In the genomic region with DNA sequence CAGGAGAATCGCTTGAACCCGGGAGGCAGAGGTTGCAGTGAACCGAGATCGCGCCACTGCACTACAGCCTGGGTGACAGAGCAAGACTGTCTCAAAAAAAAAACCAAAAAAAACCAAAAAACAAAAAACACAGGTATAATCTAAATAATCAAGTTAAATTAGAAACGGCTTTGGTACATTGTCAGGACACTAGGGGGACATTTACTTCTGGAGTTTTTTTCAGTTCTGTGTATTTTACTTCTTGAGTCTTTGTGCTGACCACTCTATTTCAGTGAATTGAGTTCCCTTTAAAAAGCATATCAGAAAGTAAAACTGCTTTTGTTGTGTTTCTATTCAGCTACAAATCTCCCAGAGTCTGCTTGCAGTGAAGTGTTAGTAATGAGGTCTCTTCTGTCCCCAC, we compare ENCODE assay signal across 1 cellular context.
TF ChIP-seq lines count a peak whose summit lies in the region.

No MANE protein-coding gene starts in this region.

TF ChIP-seq in WTC11, 78 proteins besides CTCF, POLR2A, EP300 and RAD21 (continued from another document):
- TF ChIP-seq, protein P1, sequence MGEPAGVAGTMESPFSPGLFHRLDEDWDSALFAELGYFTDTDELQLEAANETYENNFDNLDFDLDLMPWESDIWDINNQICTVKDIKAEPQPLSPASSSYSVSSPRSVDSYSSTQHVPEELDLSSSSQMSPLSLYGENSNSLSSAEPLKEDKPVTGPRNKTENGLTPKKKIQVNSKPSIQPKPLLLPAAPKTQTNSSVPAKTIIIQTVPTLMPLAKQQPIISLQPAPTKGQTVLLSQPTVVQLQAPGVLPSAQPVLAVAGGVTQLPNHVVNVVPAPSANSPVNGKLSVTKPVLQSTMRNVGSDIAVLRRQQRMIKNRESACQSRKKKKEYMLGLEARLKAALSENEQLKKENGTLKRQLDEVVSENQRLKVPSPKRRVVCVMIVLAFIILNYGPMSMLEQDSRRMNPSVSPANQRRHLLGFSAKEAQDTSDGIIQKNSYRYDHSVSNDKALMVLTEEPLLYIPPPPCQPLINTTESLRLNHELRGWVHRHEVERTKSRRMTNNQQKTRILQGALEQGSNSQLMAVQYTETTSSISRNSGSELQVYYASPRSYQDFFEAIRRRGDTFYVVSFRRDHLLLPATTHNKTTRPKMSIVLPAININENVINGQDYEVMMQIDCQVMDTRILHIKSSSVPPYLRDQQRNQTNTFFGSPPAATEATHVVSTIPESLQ (CRISPR knock-in tag; IDR thresholded peaks at IDR 0.05) = no peak
- TF ChIP-seq, protein P2, sequence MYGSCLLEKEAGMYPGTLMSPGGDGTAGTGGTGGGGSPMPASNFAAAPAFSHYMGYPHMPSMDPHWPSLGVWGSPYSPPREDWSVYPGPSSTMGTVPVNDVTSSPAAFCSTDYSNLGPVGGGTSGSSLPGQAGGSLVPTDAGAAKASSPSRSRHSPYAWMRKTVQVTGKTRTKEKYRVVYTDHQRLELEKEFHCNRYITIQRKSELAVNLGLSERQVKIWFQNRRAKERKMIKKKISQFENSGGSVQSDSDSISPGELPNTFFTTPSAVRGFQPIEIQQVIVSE (CRISPR knock-in tag; IDR thresholded peaks at IDR 0.05; ENCODE audit: borderline replicate concordance) = no peak
- TF ChIP-seq EMX1 (CRISPR knock-in tag; IDR thresholded peaks at IDR 0.05) = no peak
- TF ChIP-seq, protein P3, sequence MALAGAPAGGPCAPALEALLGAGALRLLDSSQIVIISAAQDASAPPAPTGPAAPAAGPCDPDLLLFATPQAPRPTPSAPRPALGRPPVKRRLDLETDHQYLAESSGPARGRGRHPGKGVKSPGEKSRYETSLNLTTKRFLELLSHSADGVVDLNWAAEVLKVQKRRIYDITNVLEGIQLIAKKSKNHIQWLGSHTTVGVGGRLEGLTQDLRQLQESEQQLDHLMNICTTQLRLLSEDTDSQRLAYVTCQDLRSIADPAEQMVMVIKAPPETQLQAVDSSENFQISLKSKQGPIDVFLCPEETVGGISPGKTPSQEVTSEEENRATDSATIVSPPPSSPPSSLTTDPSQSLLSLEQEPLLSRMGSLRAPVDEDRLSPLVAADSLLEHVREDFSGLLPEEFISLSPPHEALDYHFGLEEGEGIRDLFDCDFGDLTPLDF (CRISPR knock-in tag; IDR thresholded peaks at IDR 0.05) = no peak
- TF ChIP-seq ETV6 (CRISPR knock-in tag; IDR thresholded peaks at IDR 0.05) = no peak
- no peak for TF ChIP-seq NFATC4 (CRISPR knock-in tag; IDR thresholded peaks at IDR 0.05)
- TF ChIP-seq, protein P4, sequence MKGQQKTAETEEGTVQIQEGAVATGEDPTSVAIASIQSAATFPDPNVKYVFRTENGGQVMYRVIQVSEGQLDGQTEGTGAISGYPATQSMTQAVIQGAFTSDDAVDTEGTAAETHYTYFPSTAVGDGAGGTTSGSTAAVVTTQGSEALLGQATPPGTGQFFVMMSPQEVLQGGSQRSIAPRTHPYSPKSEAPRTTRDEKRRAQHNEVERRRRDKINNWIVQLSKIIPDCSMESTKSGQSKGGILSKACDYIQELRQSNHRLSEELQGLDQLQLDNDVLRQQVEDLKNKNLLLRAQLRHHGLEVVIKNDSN (CRISPR knock-in tag; IDR thresholded peaks at IDR 0.05) = no peak
